Comparison of ENCODE assay signal across 33 cellular contexts in genomic region chr10:46517541-46517940, GRCh38. TPM values are rescaled to one million over a fixed set of nuclear protein-coding genes. Genes with fewer than 3 reads are reported as not detected.
DNase-seq lines count a peak whose midpoint lies in the region; ATAC-seq and TF ChIP-seq lines count a peak whose summit lies in the region.
"Had no signal": no experiment of that assay in that cellular context is flagged by ENCODE, and none has a peak within 500 bp of the region (broad histone marks: within the 10 kb centered on the region; RNA-seq: fewer than 3 reads in every experiment).

No MANE protein-coding gene starts in this region.

- H3K14ac ChIP-seq in IMR-90 (replicated peaks; ENCODE audit: low read depth, low read length): 0 out of 2 replicates have a peak overlapping the region, but pooled peaks have one; percentile 42

- intact Hi-C loops in Right ventricle myocardium inferior (cut with DNase I): no loop called here
- intact Hi-C loops in left ventricle myocardium superior (cut with micrococcal nuclease): no loop called here
- intact Hi-C loops in IMR-90 (cut with micrococcal nuclease): no loop called here
- intact Hi-C loops in stomach (cut with DNase I; ENCODE audit: low total_unique reads): no loop called here

- H3K4me3 ChIP-seq in IMR-90 (ENCODE audit: insufficient read depth, low read depth, low read length): no peak overlapping the region
- no peak overlapping the region for H3K4me3 ChIP-seq in stomach
- H3K4me3 ChIP-seq: BLaER1, gastrocnemius medialis, lung, pancreas, PC-9, right atrium auricular region, smooth muscle cell, transverse colon had no signal

- H2AK5ac ChIP-seq in IMR-90 (ENCODE audit: low read depth, low read length): peak overlapping the region; percentile 68

- in situ Hi-C loops in IMR-90 (cut with MboI; ENCODE audit: low sequenced_read_pairs): no loop called here

- H3K79me1 ChIP-seq in IMR-90 (ENCODE audit: low read depth in 1 of 2, low read length in 2 of 2): no peaks in the 10 kb centered on the region

- no peak overlapping the region for H3K56ac ChIP-seq in IMR-90 (ENCODE audit: extremely low read depth, insufficient read depth, low read length)

- TF ChIP-seq CTCF in IMR-90 (conservative IDR thresholded peaks at IDR 0.05; ENCODE audit: low read depth, low read length) (no peak), stomach (IDR thresholded peaks at IDR 0.05) (no peak)

- no peaks in the 10 kb centered on the region for H3K36me3 ChIP-seq in IMR-90 (ENCODE audit: control insufficient read depth, insufficient read depth, low read length)
- H3K36me3 ChIP-seq in stomach: no peaks in the 10 kb centered on the region
- H3K36me3 ChIP-seq: BLaER1, gastrocnemius medialis, pancreas, right atrium auricular region, transverse colon had no signal

- H3K27me3 ChIP-seq in IMR-90 (ENCODE audit: control insufficient read depth, insufficient read depth, low read length) (no peaks in the 10 kb centered on the region), stomach (no peaks in the 10 kb centered on the region)
- H3K27me3 ChIP-seq: BLaER1, pancreas, right atrium auricular region, transverse colon had no signal

- H3K23ac ChIP-seq in IMR-90 (ENCODE audit: low read depth, low read length): no peak overlapping the region

- peak overlapping the region; percentile 63 for H2BK20ac ChIP-seq in IMR-90 (ENCODE audit: low read depth, low read length)

- POLR2A ChIA-PET in IMR-90 (lab: Charles Lee; ENCODE audit: unreplicated experiment): no interaction called here

- H3K9me1 ChIP-seq in IMR-90 (ENCODE audit: insufficient read depth, low read length): peaks cover 25% of the 10 kb centered on the region

- no peaks in the 10 kb centered on the region for H3K9me3 ChIP-seq in IMR-90 (ENCODE audit: control insufficient read depth, insufficient read depth, low read length)
- no peaks in the 10 kb centered on the region for H3K9me3 ChIP-seq in stomach
- H3K9me3 ChIP-seq: BLaER1, gastrocnemius medialis, pancreas, right atrium auricular region, transverse colon had no signal

- peak overlapping the region; percentile 12 to 90; a peak in 3 of 4 replicates for H4K8ac ChIP-seq in IMR-90 (ENCODE audit: low read depth in 2 of 2, low read length in 2 of 2)

- peak overlapping the region; percentile 61; the same call in 2 of the 3 replicates for H2BK15ac ChIP-seq in IMR-90 (ENCODE audit: low read depth, low read length)

- dilution Hi-C loops in IMR-90 (cut with HindIII; ENCODE audit: low sequenced_read_pairs, unreplicated experiment): no loop called here

- TF ChIP-seq POLR2A in IMR-90 (IDR thresholded peaks at IDR 0.05; ENCODE audit: low read depth, low read length) (no peak), stomach (IDR thresholded peaks at IDR 0.05) (no peak)

- no peak overlapping the region for H3K4me2 ChIP-seq in IMR-90 (ENCODE audit: low read depth, low read length)
- H3K4me2 ChIP-seq: BLaER1, PC-9 had no signal

- ATAC-seq in Right ventricle myocardium inferior (no peak), left ventricle myocardium superior (no peak), IMR-90 (ENCODE audit: low read depth) (no peak), HG03457 (IDR thresholded peaks at IDR 0.05; ENCODE audit: unreplicated experiment) (no peak), HG03175 (IDR thresholded peaks at IDR 0.05; ENCODE audit: unreplicated experiment) (no peak)
- ATAC-seq: gastrocnemius medialis; naive thymus-derived CD8-positive, alpha-beta T cell; pancreas had no signal

- TF ChIP-seq RAD21 in IMR-90 (IDR thresholded peaks at IDR 0.05; ENCODE audit: low read length): no peak

- peak overlapping the region; percentile 25 for H3K18ac ChIP-seq in IMR-90 (ENCODE audit: low read depth, low read length)

- peak overlapping the region; percentile 25 for H2AK9ac ChIP-seq in IMR-90 (replicated peaks; ENCODE audit: low read depth, low read length, poor library complexity)

- no peaks in the 10 kb centered on the region for H4K20me1 ChIP-seq in IMR-90 (ENCODE audit: insufficient read depth, low read length)
- H4K20me1 ChIP-seq: BLaER1 had no signal

- TF ChIP-seq EP300 in stomach (IDR thresholded peaks at IDR 0.05): no peak

- CTCF ChIA-PET in IMR-90 (lab: Yijun Ruan, JAX): interaction anchor here (1.1 kb wide), 1 partner anchor 48 kb away, joined by 3 read pairs; no protein-coding TSS in a partner anchor

- DNase-seq in Right ventricle myocardium inferior (ENCODE audit: missing footprints) (peak; percentile 17), left ventricle myocardium superior (no peak), IMR-90 (no peak), islet precursor cell (peak; percentile 42), stomach (peak; percentile 22), NCI-H2107 (lab: John Stamatoyannopoulos, UW) (no peak)
- DNase-seq: activated CD4-positive, alpha-beta T cell treated with anti-CD3 and anti-CD28 coated beads, Interleukin-2, amount 10 ng/mL, durations not matched to agents 7 days and 5 days; activated naive CD4-positive, alpha-beta T cell treated with anti-CD3 and anti-CD28 coated beads for 36 hours; amniotic stem cell; EL; Karpas-422; kidney glomerular epithelial cell; NCI-H1417 treated with DMSO at 0.1 percent for 48 hours; NCI-H2081; NCI-H226; NCI-H526 treated with DMSO at 0.1 percent for 48 hours; PC-9; SHP77 treated with DMSO at 0.1 percent for 48 hours; SW 1271 had no signal

- H4K91ac ChIP-seq in IMR-90 (ENCODE audit: insufficient read depth, low read depth, low read length): peak overlapping the region; percentile 62

- H4K5ac ChIP-seq in IMR-90 (ENCODE audit: low read depth, low read length): peak overlapping the region; percentile 35; the same call in 1 of the 2 replicates

- peak overlapping the region; percentile 87 for H2BK120ac ChIP-seq in IMR-90 (ENCODE audit: low read depth, low read length)

- WGBS in IMR-90 (ENCODE audit: extremely low coverage in 2 of 2, insufficient read length in 1 of 2), 2 experiments: 96% methylated on average over 2 of the region's 5 CpGs; no CpG with 5 or more reads in 1 of the 2 experiments
- 90 to 96% (median 94%) methylated on average over 5 of the region's 5 CpGs for WGBS in stomach, 5 donors

- H2BK5ac ChIP-seq in IMR-90 (ENCODE audit: low read depth, low read length, poor library complexity, severe bottlenecking): peak overlapping the region; percentile 69

- H2AFZ ChIP-seq in IMR-90 (replicated peaks; ENCODE audit: low read length, poor library complexity): no peak overlapping the region
- H2AFZ ChIP-seq: PC-9 had no signal

- H3K9ac ChIP-seq in IMR-90 (ENCODE audit: low read depth, low read length): no peak overlapping the region
- H3K9ac ChIP-seq: BLaER1 had no signal

- H3K27ac ChIP-seq in IMR-90 (ENCODE audit: insufficient read depth, low read length): peak overlapping the region; percentile 55; the same call in 1 of the 2 replicates
- no peak overlapping the region for H3K27ac ChIP-seq in stomach
- H3K27ac ChIP-seq: BLaER1, gastrocnemius medialis, pancreas, PC-9, right atrium auricular region, transverse colon had no signal

- no TSS peak for BruUV-seq in IMR-90 (replicated peaks; lab: Mats Ljungman, UMichigan)

- H3K4me1 ChIP-seq in IMR-90 (ENCODE audit: control insufficient read depth, insufficient read depth, low read length) (peaks cover 11% of the 10 kb centered on the region), stomach (no peaks in the 10 kb centered on the region)
- H3K4me1 ChIP-seq: gastrocnemius medialis, pancreas, right atrium auricular region had no signal

- H3K4ac ChIP-seq in IMR-90 (ENCODE audit: low read depth, low read length): peak overlapping the region; percentile 77

TF ChIP-seq in IMR-90, 13 proteins besides CTCF, POLR2A, EP300 and RAD21:
- no peak for TF ChIP-seq MXI1 (IDR thresholded peaks at IDR 0.05; ENCODE audit: borderline replicate concordance, low read depth, low read length)
- TF ChIP-seq MAZ (IDR thresholded peaks at IDR 0.05; ENCODE audit: borderline replicate concordance, low read depth, low read length): no peak
- no peak for TF ChIP-seq NFE2L2 (IDR thresholded peaks at IDR 0.05; ENCODE audit: low read depth, low read length)
- no peak for TF ChIP-seq FOS (IDR thresholded peaks at IDR 0.05; ENCODE audit: low read depth, low read length)
- TF ChIP-seq RCOR1 (IDR thresholded peaks at IDR 0.05; ENCODE audit: insufficient replicate concordance, low read length): no peak
- no peak for TF ChIP-seq SMC3 (IDR thresholded peaks at IDR 0.05; ENCODE audit: low read depth, low read length)
- TF ChIP-seq BHLHE40 (IDR thresholded peaks at IDR 0.05; ENCODE audit: low read depth, low read length): no peak

RNA-seq across cellular contexts. Expression of gene GPRIN2, which starts 38.9 kb away (rescaled TPM):
- total RNA-seq in Right ventricle myocardium inferior: not detected
- not detected for total RNA-seq in left ventricle myocardium superior
- under 0.01 TPM in 1 of 2 replicates, not detected in the other for total RNA-seq in IMR-90 (2012; rRNA removed)
- not detected in 2 replicates for polyA plus RNA-seq in IMR-90 (2012; rRNA removed)
- not detected in 2 replicates for polyA plus RNA-seq in IMR-90 (2012; cell fraction: cytosol; rRNA removed)
- 0.11 and 0.37 TPM in 2 replicates for polyA plus RNA-seq in IMR-90 (2012; cell fraction: nucleus; rRNA removed; ENCODE audit: low replicate concordance)
- 10 to 100 TPM in 4 of 5 donors, 1 to 10 TPM in 1; 3.5 to 27.8 (median 15.2) TPM for total RNA-seq in stomach
- 10 to 100 TPM in 1 of 3 donors, 1 to 10 TPM in 2; 5.0 to 10.8 (median 5.0) TPM for polyA plus RNA-seq in stomach
- total RNA-seq: activated CD4-positive, alpha-beta T cell treated with anti-CD3 and anti-CD28 coated beads, Interleukin-2, amount 10 ng/mL, durations not matched to agents 7 days and 5 days; activated naive CD4-positive, alpha-beta T cell treated with anti-CD3 and anti-CD28 coated beads for 36 hours; activated T-helper 1 cell treated with anti-CD3 and anti-CD28 coated beads, Interleukin-12 subunit alpha, Interleukin-12 subunit beta, Interleukin-2, Interleukin-4 antibody, amounts not matched to agents 30 ng/mL and 10 ng/mL and 1 ng/mL, durations not matched to agents 14 hours and 24 hours and 36 hours; fibroblast of lung; gastrocnemius medialis; mononuclear cell; naive thymus-derived CD8-positive, alpha-beta T cell; smooth muscle cell had no signal
- polyA plus RNA-seq: AG04450; fibroblast of lung; naive thymus-derived CD8-positive, alpha-beta T cell had no signal

RNA-seq across cellular contexts. Expression of gene NPY4R, which starts 51.8 kb away (rescaled TPM):
- total RNA-seq in Right ventricle myocardium inferior (not detected), left ventricle myocardium superior (not detected), IMR-90 (2012; rRNA removed) (0.83 and 1.1 TPM in 2 replicates), stomach (10 to 100 TPM in 1 of 5 donors, 1 to 10 TPM in 1, not detected in 3; 3.0 to 22.9 TPM)
- polyA plus RNA-seq in IMR-90 (2012; rRNA removed) (0.56 and 0.57 TPM in 2 replicates), stomach (under 1 TPM in 1 of 3 donors, not detected in 2; 0.19 TPM)
- 0.30 and 0.44 TPM in 2 replicates for polyA plus RNA-seq in IMR-90 (2012; cell fraction: cytosol; rRNA removed)
- polyA plus RNA-seq in IMR-90 (2012; cell fraction: nucleus; rRNA removed; ENCODE audit: low replicate concordance): 0.14 and 0.23 TPM in 2 replicates
- total RNA-seq: activated CD4-positive, alpha-beta T cell treated with anti-CD3 and anti-CD28 coated beads, Interleukin-2, amount 10 ng/mL, durations not matched to agents 7 days and 5 days; activated naive CD4-positive, alpha-beta T cell treated with anti-CD3 and anti-CD28 coated beads for 36 hours; activated T-helper 1 cell treated with anti-CD3 and anti-CD28 coated beads, Interleukin-12 subunit alpha, Interleukin-12 subunit beta, Interleukin-2, Interleukin-4 antibody, amounts not matched to agents 30 ng/mL and 10 ng/mL and 1 ng/mL, durations not matched to agents 14 hours and 24 hours and 36 hours; fibroblast of lung; gastrocnemius medialis; mononuclear cell; naive thymus-derived CD8-positive, alpha-beta T cell; pancreas; right atrium auricular region; smooth muscle cell had no signal
- polyA plus RNA-seq: naive thymus-derived CD8-positive, alpha-beta T cell; pancreas; smooth muscle cell had no signal

Comparison
In these comparisons a context has a peak if more than half of its experiments do, and no peak if none do; other contexts are left out.
1. DNase-seq: peak in Right ventricle myocardium inferior (single experiment), islet precursor cell (single experiment) and stomach (single experiment); none in left ventricle myocardium superior (single experiment), IMR-90 (single experiment) and NCI-H2107 (single experiment).